Comparison of ENCODE assay signal across 25 cellular contexts in the genomic region with DNA sequence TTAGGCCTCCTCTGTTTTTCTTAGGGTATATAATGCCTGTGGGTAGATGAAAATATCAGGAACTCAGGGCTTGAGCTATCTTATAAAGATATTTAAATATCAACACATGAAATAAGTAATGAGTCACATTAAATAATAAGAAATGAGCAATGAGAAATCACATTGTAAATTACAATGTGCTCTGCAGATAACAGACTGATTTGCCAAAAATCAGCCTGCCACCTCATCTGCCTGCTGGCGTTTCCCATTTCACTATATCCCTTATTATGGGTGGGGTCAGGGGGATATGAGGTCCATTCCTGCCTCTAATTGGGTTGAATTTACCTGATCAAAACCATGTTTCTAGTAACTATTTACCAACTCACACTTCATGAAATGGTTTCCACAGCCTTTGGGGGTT.
"Had no signal": no experiment of that assay in that cellular context is flagged by ENCODE, and none has a peak within 500 bp of the region (broad histone marks: within the 10 kb centered on the region; RNA-seq: fewer than 3 reads in every experiment).

No MANE protein-coding gene starts in this region.

- H3K4me1 ChIP-seq: left lung, lower lobe of right lung, pancreas, tibial nerve, uterus had no signal

- H3K4me3 Mint-ChIP-seq: naive thymus-derived CD8-positive, alpha-beta T cell; nephron; neural crest cell; stimulated activated memory B cell treated with anti-CD40 and anti-IgM and Interleukin-4, amounts not matched to agents 10 μg/mL and 1 μg/mL and 100 μg/mL, for 72 hours; stimulated activated naive CD8-positive, alpha-beta T cell treated with anti-CD3 and anti-CD28 coated beads, Interleukin-15, amount 100 ng/mL, for 72 hours; type B pancreatic cell had no signal

- H3K27me3 ChIP-seq: left lung, pancreas, spleen, tibial nerve, uterus had no signal

- FAIRE-seq: islet of Langerhans, kidney, pancreas had no signal

- H3K27me3 Mint-ChIP-seq: stimulated activated naive CD8-positive, alpha-beta T cell treated with anti-CD3 and anti-CD28 coated beads, Interleukin-15, amount 100 ng/mL, for 72 hours had no signal

- H3K4me1 Mint-ChIP-seq: naive thymus-derived CD8-positive, alpha-beta T cell; stimulated activated memory B cell treated with anti-CD40 and anti-IgM and Interleukin-4, amounts not matched to agents 10 μg/mL and 1 μg/mL and 100 μg/mL, for 72 hours; stimulated activated naive CD8-positive, alpha-beta T cell treated with anti-CD3 and anti-CD28 coated beads, Interleukin-15, amount 100 ng/mL, for 72 hours had no signal

- H3K9me3 Mint-ChIP-seq: naive thymus-derived CD8-positive, alpha-beta T cell; nephron; neural crest cell; stimulated activated memory B cell treated with anti-CD40 and anti-IgM and Interleukin-4, amounts not matched to agents 10 μg/mL and 1 μg/mL and 100 μg/mL, for 72 hours; stimulated activated naive CD8-positive, alpha-beta T cell treated with anti-CD3 and anti-CD28 coated beads, Interleukin-15, amount 100 ng/mL, for 72 hours; type B pancreatic cell had no signal

- ATAC-seq: left colon; left lung; lower lobe of right lung; naive thymus-derived CD8-positive, alpha-beta T cell; pancreas; sciatic nerve; stimulated activated memory B cell treated with anti-CD40 and anti-IgM and Interleukin-4, amounts not matched to agents 10 μg/mL and 1 μg/mL and 100 μg/mL, for 72 hours; stimulated activated naive CD8-positive, alpha-beta T cell treated with anti-CD3 and anti-CD28 coated beads, Interleukin-15, amount 100 ng/mL, for 72 hours had no signal

- H3K36me3 ChIP-seq: left lung, lower lobe of right lung, pancreas, prostate gland, spleen, tibial nerve, uterus had no signal

- H3K4me3 ChIP-seq: left lung, lower lobe of right lung, pancreas, prostate gland, skin epidermis, spleen, tibial nerve, uterus had no signal

- DNase-seq: kidney; left colon; left lung; lower lobe of right lung; mammary epithelial cell; mesenchymal stem cell; naive thymus-derived CD8-positive, alpha-beta T cell; nucleus accumbens; pancreas; posterior cingulate gyrus; spleen; stimulated activated CD4-positive, alpha-beta T cell treated with anti-CD3 and anti-CD28 coated beads, Interleukin-4, amount 100 ng/mL, for 24 hours; stimulated activated naive CD4-positive, alpha-beta T cell treated with Interleukin-2 at 50 U/mL for 16 hours; stimulated activated naive CD8-positive, alpha-beta T cell treated with anti-CD3 and anti-CD28 coated beads, Interleukin-15, amount 100 ng/mL, for 72 hours; substantia nigra; uterus had no signal

- H3K36me3 Mint-ChIP-seq: naive thymus-derived CD8-positive, alpha-beta T cell; stimulated activated memory B cell treated with anti-CD40 and anti-IgM and Interleukin-4, amounts not matched to agents 10 μg/mL and 1 μg/mL and 100 μg/mL, for 72 hours; type B pancreatic cell had no signal

- H3K9me3 ChIP-seq: left lung, lower lobe of right lung, pancreas, prostate gland, spleen, tibial nerve, uterus had no signal

- H3K27ac ChIP-seq: left lung, lower lobe of right lung, pancreas, skin epidermis, spleen, tibial nerve, uterus had no signal

- H3K27ac Mint-ChIP-seq: nephron; stimulated activated memory B cell treated with anti-CD40 and anti-IgM and Interleukin-4, amounts not matched to agents 10 μg/mL and 1 μg/mL and 100 μg/mL, for 72 hours; type B pancreatic cell had no signal
